Comparison of ENCODE assay signal across 8 cellular contexts in genomic region chrX:38561126-38561868, GRCh38.
A peak's percentile ranks its signal among the peaks of the same experiment; 100 is the strongest.
DNase-seq lines count a peak whose midpoint lies in the region; ATAC-seq and TF ChIP-seq lines count a peak whose summit lies in the region.

A gene with protein sequence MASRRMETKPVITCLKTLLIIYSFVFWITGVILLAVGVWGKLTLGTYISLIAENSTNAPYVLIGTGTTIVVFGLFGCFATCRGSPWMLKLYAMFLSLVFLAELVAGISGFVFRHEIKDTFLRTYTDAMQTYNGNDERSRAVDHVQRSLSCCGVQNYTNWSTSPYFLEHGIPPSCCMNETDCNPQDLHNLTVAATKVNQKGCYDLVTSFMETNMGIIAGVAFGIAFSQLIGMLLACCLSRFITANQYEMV (plus strand): TSS chrX:38561542. CDS start chrX:38561547, 5 bp downstream.

- H3K9me3 ChIP-seq in iPS-18c (ENCODE audit: control insufficient read depth, insufficient read depth, low read length): peaks cover 2% of the 10 kb centered on the region

- ATAC-seq in HG02588 (IDR thresholded peaks at IDR 0.05; ENCODE audit: unreplicated experiment) (peak; percentile 81), HG03097 (IDR thresholded peaks at IDR 0.05; ENCODE audit: low FRiP score, unreplicated experiment) (no peak)

- H3K36me3 ChIP-seq in brain microvascular endothelial cell (replicated peaks): no peaks in the 10 kb centered on the region

- TF ChIP-seq CTCF in VCaP (conservative IDR thresholded peaks at IDR 0.05): no peak
- TF ChIP-seq CTCF in brain microvascular endothelial cell (IDR thresholded peaks at IDR 0.05; ENCODE audit: low read depth, low read length, missing control alignments): no peak

- peak within 1 kb of the TSS; percentile 56 for H3K27ac ChIP-seq in VCaP
- H3K27ac ChIP-seq in brain microvascular endothelial cell: no peak within 1 kb of the TSS

- H3K4me3 ChIP-seq in brain microvascular endothelial cell (ENCODE audit: low read depth, low read length) (peak within 1 kb of the TSS; percentile 49), iPS-18c (ENCODE audit: insufficient read depth, low read depth, low read length) (peak within 1 kb of the TSS; percentile 49), skeletal muscle cell (ENCODE audit: low read depth, low read length) (peak within 1 kb of the TSS; percentile 51)

- DNase-seq in DMS79 treated with DMSO at 0.1 percent for 48 hours (lab: John Stamatoyannopoulos, UW): peak; percentile 20
- DNase-seq in NCI-H187 treated with DMSO at 0.1 percent for 48 hours (lab: John Stamatoyannopoulos, UW): peak; percentile 5
- DNase-seq in brain microvascular endothelial cell: peak; percentile 42
- peak; percentile 19 for DNase-seq in skeletal muscle cell (ENCODE audit: low read depth)

- in situ Hi-C loops in brain microvascular endothelial cell (cut with HindIII; ENCODE audit: low pct_ligation_motif_present, low sequenced_read_pairs): no loop called here

- no peaks in the 10 kb centered on the region for H3K27me3 ChIP-seq in brain microvascular endothelial cell (replicated peaks)
